1 cellular context compared by ENCODE assay signal in the genomic region with DNA sequence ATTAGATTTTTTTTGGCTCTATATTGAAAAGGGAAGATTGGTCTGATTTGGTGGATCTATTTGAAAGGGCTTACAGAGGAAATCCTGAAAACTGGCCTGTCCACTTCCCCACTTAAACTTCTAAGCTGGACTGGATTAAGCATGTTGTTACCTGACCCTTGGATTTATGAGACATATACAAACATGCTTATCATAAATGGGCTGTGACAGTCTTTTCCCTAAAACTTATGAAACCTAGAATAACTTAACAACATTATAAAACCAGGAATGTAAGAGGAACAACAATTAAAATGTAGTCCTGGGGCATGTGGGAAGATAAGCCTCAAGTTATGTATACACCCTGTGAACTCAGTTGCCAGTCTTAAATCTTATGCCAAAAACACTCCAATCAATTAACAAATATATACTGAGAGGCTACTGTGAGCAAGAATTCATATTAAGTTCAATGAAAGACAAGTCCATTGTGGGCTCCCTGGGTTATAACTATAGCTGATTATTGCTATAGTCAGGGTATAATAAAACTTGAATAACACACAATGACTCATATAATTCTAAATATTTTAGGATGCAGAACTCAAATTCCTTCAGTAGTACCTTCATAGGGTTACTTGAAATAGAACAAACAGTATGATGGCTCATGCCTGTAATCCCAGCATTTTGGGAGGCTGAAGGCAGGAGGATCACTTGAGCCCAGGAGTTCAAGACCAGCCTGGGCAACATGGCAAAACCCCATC.
TF ChIP-seq lines count a peak whose summit lies in the region.

No MANE protein-coding gene starts in this region.

TF ChIP-seq in liver, 16 proteins besides CTCF, POLR2A, EP300 and RAD21 (continued from another document):
- TF ChIP-seq, protein P1, sequence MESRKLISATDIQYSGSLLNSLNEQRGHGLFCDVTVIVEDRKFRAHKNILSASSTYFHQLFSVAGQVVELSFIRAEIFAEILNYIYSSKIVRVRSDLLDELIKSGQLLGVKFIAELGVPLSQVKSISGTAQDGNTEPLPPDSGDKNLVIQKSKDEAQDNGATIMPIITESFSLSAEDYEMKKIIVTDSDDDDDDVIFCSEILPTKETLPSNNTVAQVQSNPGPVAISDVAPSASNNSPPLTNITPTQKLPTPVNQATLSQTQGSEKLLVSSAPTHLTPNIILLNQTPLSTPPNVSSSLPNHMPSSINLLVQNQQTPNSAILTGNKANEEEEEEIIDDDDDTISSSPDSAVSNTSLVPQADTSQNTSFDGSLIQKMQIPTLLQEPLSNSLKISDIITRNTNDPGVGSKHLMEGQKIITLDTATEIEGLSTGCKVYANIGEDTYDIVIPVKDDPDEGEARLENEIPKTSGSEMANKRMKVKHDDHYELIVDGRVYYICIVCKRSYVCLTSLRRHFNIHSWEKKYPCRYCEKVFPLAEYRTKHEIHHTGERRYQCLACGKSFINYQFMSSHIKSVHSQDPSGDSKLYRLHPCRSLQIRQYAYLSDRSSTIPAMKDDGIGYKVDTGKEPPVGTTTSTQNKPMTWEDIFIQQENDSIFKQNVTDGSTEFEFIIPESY (IDR thresholded peaks at IDR 0.05), result no peak
- no peak for TF ChIP-seq FOXA2 (IDR thresholded peaks at IDR 0.05)
- no peak for TF ChIP-seq HNF4A (conservative IDR thresholded peaks at IDR 0.05)
- TF ChIP-seq RXRA (IDR thresholded peaks at IDR 0.05), result no peak
- no peak for TF ChIP-seq EGR1 (IDR thresholded peaks at IDR 0.05; ENCODE audit: low read depth in 2 of 2)
- TF ChIP-seq, protein P2, sequence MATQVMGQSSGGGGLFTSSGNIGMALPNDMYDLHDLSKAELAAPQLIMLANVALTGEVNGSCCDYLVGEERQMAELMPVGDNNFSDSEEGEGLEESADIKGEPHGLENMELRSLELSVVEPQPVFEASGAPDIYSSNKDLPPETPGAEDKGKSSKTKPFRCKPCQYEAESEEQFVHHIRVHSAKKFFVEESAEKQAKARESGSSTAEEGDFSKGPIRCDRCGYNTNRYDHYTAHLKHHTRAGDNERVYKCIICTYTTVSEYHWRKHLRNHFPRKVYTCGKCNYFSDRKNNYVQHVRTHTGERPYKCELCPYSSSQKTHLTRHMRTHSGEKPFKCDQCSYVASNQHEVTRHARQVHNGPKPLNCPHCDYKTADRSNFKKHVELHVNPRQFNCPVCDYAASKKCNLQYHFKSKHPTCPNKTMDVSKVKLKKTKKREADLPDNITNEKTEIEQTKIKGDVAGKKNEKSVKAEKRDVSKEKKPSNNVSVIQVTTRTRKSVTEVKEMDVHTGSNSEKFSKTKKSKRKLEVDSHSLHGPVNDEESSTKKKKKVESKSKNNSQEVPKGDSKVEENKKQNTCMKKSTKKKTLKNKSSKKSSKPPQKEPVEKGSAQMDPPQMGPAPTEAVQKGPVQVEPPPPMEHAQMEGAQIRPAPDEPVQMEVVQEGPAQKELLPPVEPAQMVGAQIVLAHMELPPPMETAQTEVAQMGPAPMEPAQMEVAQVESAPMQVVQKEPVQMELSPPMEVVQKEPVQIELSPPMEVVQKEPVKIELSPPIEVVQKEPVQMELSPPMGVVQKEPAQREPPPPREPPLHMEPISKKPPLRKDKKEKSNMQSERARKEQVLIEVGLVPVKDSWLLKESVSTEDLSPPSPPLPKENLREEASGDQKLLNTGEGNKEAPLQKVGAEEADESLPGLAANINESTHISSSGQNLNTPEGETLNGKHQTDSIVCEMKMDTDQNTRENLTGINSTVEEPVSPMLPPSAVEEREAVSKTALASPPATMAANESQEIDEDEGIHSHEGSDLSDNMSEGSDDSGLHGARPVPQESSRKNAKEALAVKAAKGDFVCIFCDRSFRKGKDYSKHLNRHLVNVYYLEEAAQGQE (IDR thresholded peaks at IDR 0.05), result no peak
